Comparison of ENCODE assay signal across 1 cellular context in the genomic region with DNA sequence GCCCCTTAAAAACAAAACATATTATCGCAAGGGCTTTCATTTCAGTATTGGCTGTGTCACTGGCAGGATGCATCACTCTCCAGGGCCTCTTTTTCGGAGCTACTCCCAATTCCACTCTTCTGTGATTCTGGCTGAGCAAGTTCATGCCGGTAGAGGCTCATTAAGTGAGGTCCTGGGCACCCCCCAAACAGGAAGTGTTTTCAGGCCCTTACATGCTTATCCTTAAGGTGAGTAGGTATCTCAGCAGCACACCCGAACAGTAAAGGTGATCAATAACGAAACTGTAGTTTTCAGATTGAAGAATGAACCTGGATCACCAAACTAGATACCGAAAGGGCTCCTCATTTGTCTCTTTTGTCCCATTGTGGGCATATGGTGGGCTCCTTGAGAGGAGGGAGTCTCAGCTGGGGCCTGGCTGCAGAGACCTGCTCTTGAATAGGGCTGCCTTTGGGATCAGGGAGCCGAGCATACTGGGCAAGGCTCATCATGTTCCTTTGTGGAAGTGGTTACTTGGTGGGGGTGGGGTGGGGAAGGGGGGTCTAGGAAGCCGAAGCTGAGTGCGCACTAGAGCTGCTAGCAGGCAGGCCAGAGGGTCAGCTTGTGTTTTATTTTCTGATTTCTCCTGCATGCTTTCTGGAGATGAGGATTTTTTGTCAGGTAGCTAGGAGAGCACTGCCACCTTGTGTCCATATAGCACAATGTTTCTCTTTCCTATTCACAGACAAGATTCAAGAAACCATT.
TF ChIP-seq lines count a peak whose summit lies in the region.

No MANE protein-coding gene starts in this region.

TF ChIP-seq in WTC11, 78 proteins besides CTCF, POLR2A, EP300 and RAD21 (continued from another document):
- TF ChIP-seq, protein P1, sequence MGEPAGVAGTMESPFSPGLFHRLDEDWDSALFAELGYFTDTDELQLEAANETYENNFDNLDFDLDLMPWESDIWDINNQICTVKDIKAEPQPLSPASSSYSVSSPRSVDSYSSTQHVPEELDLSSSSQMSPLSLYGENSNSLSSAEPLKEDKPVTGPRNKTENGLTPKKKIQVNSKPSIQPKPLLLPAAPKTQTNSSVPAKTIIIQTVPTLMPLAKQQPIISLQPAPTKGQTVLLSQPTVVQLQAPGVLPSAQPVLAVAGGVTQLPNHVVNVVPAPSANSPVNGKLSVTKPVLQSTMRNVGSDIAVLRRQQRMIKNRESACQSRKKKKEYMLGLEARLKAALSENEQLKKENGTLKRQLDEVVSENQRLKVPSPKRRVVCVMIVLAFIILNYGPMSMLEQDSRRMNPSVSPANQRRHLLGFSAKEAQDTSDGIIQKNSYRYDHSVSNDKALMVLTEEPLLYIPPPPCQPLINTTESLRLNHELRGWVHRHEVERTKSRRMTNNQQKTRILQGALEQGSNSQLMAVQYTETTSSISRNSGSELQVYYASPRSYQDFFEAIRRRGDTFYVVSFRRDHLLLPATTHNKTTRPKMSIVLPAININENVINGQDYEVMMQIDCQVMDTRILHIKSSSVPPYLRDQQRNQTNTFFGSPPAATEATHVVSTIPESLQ (CRISPR knock-in tag; IDR thresholded peaks at IDR 0.05) = no peak
- TF ChIP-seq SMAD3 (CRISPR knock-in tag; IDR thresholded peaks at IDR 0.05; ENCODE audit: borderline replicate concordance) (no peak), ZSCAN18 (CRISPR knock-in tag; IDR thresholded peaks at IDR 0.05) (no peak), CDX4 (CRISPR knock-in tag; IDR thresholded peaks at IDR 0.05; ENCODE audit: borderline replicate concordance) (no peak), RELA (CRISPR knock-in tag; IDR thresholded peaks at IDR 0.05; ENCODE audit: borderline replicate concordance) (no peak), ETV6 (CRISPR knock-in tag; IDR thresholded peaks at IDR 0.05) (no peak), NR2C2 (CRISPR knock-in tag; IDR thresholded peaks at IDR 0.05) (no peak)
